In genomic region chr12:112555621-112556233, GRCh38 we compare ENCODE assay signal across 25 cellular contexts.
A peak's percentile ranks its signal among the peaks of the same experiment; 100 is the strongest.
DNase-seq lines count a peak whose midpoint lies in the region; ATAC-seq, FAIRE-seq and TF ChIP-seq lines count a peak whose summit lies in the region.
"Had no signal": no experiment of that assay in that cellular context is flagged by ENCODE, and none has a peak within 500 bp of the region (broad histone marks: within the 10 kb centered on the region; RNA-seq: fewer than 3 reads in every experiment).

No MANE protein-coding gene starts in this region.

- H3K79me2 ChIP-seq in HepG2 (ENCODE audit: insufficient read depth, low read length): no peaks in the 10 kb centered on the region

- no peak overlapping the region for H3K4me3 ChIP-seq in HepG2 (replicated peaks in 1 of 3; ENCODE audit: insufficient read depth in 1 of 3, low read depth in 2 of 3, low read length in 3 of 3)
- no peak overlapping the region for H3K4me3 ChIP-seq in right lobe of liver
- H3K4me3 ChIP-seq in LNCaP clone FGC (ENCODE audit: low read depth, low read length): no peak overlapping the region
- H3K4me3 ChIP-seq in ovary: no peak overlapping the region
- H3K4me3 ChIP-seq in heart right ventricle: no peak overlapping the region
- H3K4me3 ChIP-seq: breast epithelium, GM23248, SJCRH30 had no signal

- no peak overlapping the region for H3K27ac Mint-ChIP-seq in endothelial cell (ENCODE audit: unreplicated experiment)
- H3K27ac Mint-ChIP-seq: activated CD4-positive, alpha-beta T cell treated with anti-CD3 and anti-CD28 coated beads, Interleukin-2, amount 10 ng/mL, durations not matched to agents 24 days and 14 days; activated naive CD8-positive, alpha-beta T cell; natural killer cell treated with Interleukin-12 subunit alpha and Interleukin-12 subunit beta and Interleukin-15 and Interleukin-18, amount 100 ng/mL, for 72 hours; T-cell had no signal

- no TSS peak for BruUV-seq in HepG2 (replicated peaks; lab: Mats Ljungman, UMichigan)

- no peak overlapping the region for H2AFZ ChIP-seq in HepG2 (ENCODE audit: low read length)
- H2AFZ ChIP-seq: GM23248 had no signal

- H3K9ac ChIP-seq in HepG2 (ENCODE audit: insufficient read depth, low read depth, low read length): no peak overlapping the region
- H3K9ac ChIP-seq: GM23248 had no signal

- H3K4me1 Mint-ChIP-seq in endothelial cell (ENCODE audit: unreplicated experiment): no peaks in the 10 kb centered on the region
- H3K4me1 Mint-ChIP-seq: activated CD4-positive, alpha-beta T cell treated with anti-CD3 and anti-CD28 coated beads, Interleukin-2, amount 10 ng/mL, durations not matched to agents 24 days and 14 days; T-cell had no signal

- no peak overlapping the region for H3K4me2 ChIP-seq in HepG2 (ENCODE audit: low read depth, low read length)

- TF ChIP-seq RAD21 in HepG2 (CRISPR knock-in tag; IDR thresholded peaks at IDR 0.05): no peak

- intact Hi-C loops in HepG2 (cut with micrococcal nuclease; ENCODE audit: unreplicated experiment): no loop called here
- intact Hi-C loops in right lobe of liver (cut with DNase I): no loop called here
- intact Hi-C loops in ovary (cut with DNase I): no loop called here
- intact Hi-C loops in heart right ventricle (cut with DNase I): no loop called here

- no peak for TF ChIP-seq POLR2A in HepG2 (IDR thresholded peaks at IDR 0.05; ENCODE audit: insufficient read depth in 1 of 2, low read depth in 2 of 2, low read length in 2 of 2)
- no peak for TF ChIP-seq POLR2A in right lobe of liver (IDR thresholded peaks at IDR 0.05)
- no peak for TF ChIP-seq POLR2A in ovary (IDR thresholded peaks at IDR 0.05)

- H3K4me1 ChIP-seq in HepG2 (ENCODE audit: insufficient read depth, low read length) (no peaks in the 10 kb centered on the region), right lobe of liver (no peaks in the 10 kb centered on the region), ovary (ENCODE audit: insufficient read depth) (no peaks in the 10 kb centered on the region), heart right ventricle (no peaks in the 10 kb centered on the region)
- H3K4me1 ChIP-seq: breast epithelium, SJCRH30 had no signal

- CTCF ChIA-PET in HepG2 (lab: Yijun Ruan, JAX; ENCODE audit: low intra/inter-chr PET ratio, low total read pairs): no interaction called here

- H3K36me3 ChIP-seq in HepG2 (replicated peaks in 1 of 2; ENCODE audit: control insufficient read depth in 1 of 2, insufficient read depth in 2 of 2, low read length in 2 of 2) (no peaks in the 10 kb centered on the region), right lobe of liver (no peaks in the 10 kb centered on the region), ovary (no peaks in the 10 kb centered on the region), heart right ventricle (no peaks in the 10 kb centered on the region)
- H3K36me3 ChIP-seq: breast epithelium, SJCRH30 had no signal

- no peak for TF ChIP-seq CTCF in HepG2 (CRISPR knock-in tag; IDR thresholded peaks at IDR 0.05)
- TF ChIP-seq CTCF in right lobe of liver (IDR thresholded peaks at IDR 0.05): no peak
- TF ChIP-seq CTCF in LNCaP clone FGC (IDR thresholded peaks at IDR 0.05; ENCODE audit: control insufficient read depth, extremely low read depth, insufficient read depth): peak; percentile 19; the same call in 1 of the 2 replicates
- TF ChIP-seq CTCF in endothelial cell (IDR thresholded peaks at IDR 0.05; ENCODE audit: unreplicated experiment): peak; percentile 45
- TF ChIP-seq CTCF in ovary (IDR thresholded peaks at IDR 0.05): no peak
- TF ChIP-seq CTCF in heart right ventricle (IDR thresholded peaks at IDR 0.05): no peak

- ATAC-seq in HepG2 (no peak), right lobe of liver (no peak), heart right ventricle (no peak)
- ATAC-seq: left colon, T-cell had no signal

- H3K27me3 Mint-ChIP-seq in endothelial cell (ENCODE audit: unreplicated experiment): peaks cover 4% of the 10 kb centered on the region

- TF ChIP-seq EP300 in HepG2 (IDR thresholded peaks at IDR 0.05; ENCODE audit: low read depth in 2 of 2, low read length in 2 of 2): no peak
- no peak for TF ChIP-seq EP300 in HepG2 (CRISPR knock-in tag; IDR thresholded peaks at IDR 0.05; ENCODE audit: borderline replicate concordance)
- no peak for TF ChIP-seq EP300 in ovary (IDR thresholded peaks at IDR 0.05)

- POLR2A ChIA-PET in HepG2 (lab: Yijun Ruan, JAX): no interaction called here

- DNase-seq in HepG2 (ENCODE audit: low spot score): no peak
- DNase-seq in right lobe of liver: no peak
- no peak for DNase-seq in LNCaP clone FGC (ENCODE audit: low read depth)
- no peak for DNase-seq in endothelial cell (ENCODE audit: low spot score)
- no peak for DNase-seq in ovary
- DNase-seq in ACHN: no peak
- no peak for DNase-seq in heart right ventricle
- DNase-seq: activated CD4-positive, alpha-beta T cell treated with anti-CD3 and anti-CD28 coated beads, Interleukin-2, amount 10 ng/mL, durations not matched to agents 24 days and 14 days; activated effector memory CD4-positive, alpha-beta T cell treated with Interleukin-2 at 50 U/mL for 16 hours; DMS153; GM23248; Kasumi-1; left colon; NCI-H1436 treated with DMSO at 0.1 percent for 48 hours; NCI-H2081 treated with DMSO at 0.1 percent for 48 hours; NCI-H2227 treated with DMSO at 0.1 percent for 48 hours; NCI-H526 treated with DMSO at 0.1 percent for 48 hours; RPMI8226; SJCRH30; stimulated activated naive CD4-positive, alpha-beta T cell; T-cell had no signal

- no peaks in the 10 kb centered on the region for H3K36me3 Mint-ChIP-seq in endothelial cell (ENCODE audit: low read depth, unreplicated experiment)
- H3K36me3 Mint-ChIP-seq: activated naive CD8-positive, alpha-beta T cell; natural killer cell treated with Interleukin-12 subunit alpha and Interleukin-12 subunit beta and Interleukin-15 and Interleukin-18, amount 100 ng/mL, for 72 hours; T-cell had no signal

- H3K27ac ChIP-seq in HepG2 (ENCODE audit: extremely low read length, insufficient read depth, low read length) (no peak overlapping the region), right lobe of liver (no peak overlapping the region), ovary (no peak overlapping the region), heart right ventricle (no peak overlapping the region)
- H3K27ac ChIP-seq: breast epithelium, GM23248, SJCRH30 had no signal

- WGBS in HepG2 (ENCODE audit: low lambda C conversion rate): 12% methylated on average over 6 of the region's 9 CpGs
- 61% methylated on average over 8 of the region's 9 CpGs for WGBS in right lobe of liver (ENCODE audit: insufficient coverage, low coverage, low lambda C conversion rate, missing lambda C conversion rate)
- WGBS in ovary, 3 donors: 71 to 80% (median 73%) methylated on average over 9 of the region's 9 CpGs
- WGBS in heart right ventricle, 2 donors: 59 to 62% methylated on average over 9 of the region's 9 CpGs

- no peak overlapping the region for H3K4me3 Mint-ChIP-seq in endothelial cell (ENCODE audit: unreplicated experiment)
- H3K4me3 Mint-ChIP-seq: activated CD4-positive, alpha-beta T cell treated with anti-CD3 and anti-CD28 coated beads, Interleukin-2, amount 10 ng/mL, durations not matched to agents 24 days and 14 days; activated naive CD8-positive, alpha-beta T cell; natural killer cell treated with Interleukin-12 subunit alpha and Interleukin-12 subunit beta and Interleukin-15 and Interleukin-18, amount 100 ng/mL, for 72 hours; T-cell had no signal

- H3K27me3 ChIP-seq in HepG2 (ENCODE audit: control insufficient read depth in 1 of 2, insufficient read depth in 2 of 2, low read length in 2 of 2): peaks cover 0 to 1% of the 10 kb centered on the region in 2 experiments; a peak in 1 of 5 replicates
- no peaks in the 10 kb centered on the region for H3K27me3 ChIP-seq in right lobe of liver
- H3K27me3 ChIP-seq in ovary: no peaks in the 10 kb centered on the region
- H3K27me3 ChIP-seq in heart right ventricle: peaks cover 0 to 26% (median 5%) of the 10 kb centered on the region in 7 donors
- H3K27me3 ChIP-seq: SJCRH30 had no signal

- H3K9me3 Mint-ChIP-seq in endothelial cell (ENCODE audit: unreplicated experiment): no peaks in the 10 kb centered on the region
- H3K9me3 Mint-ChIP-seq: activated CD4-positive, alpha-beta T cell treated with anti-CD3 and anti-CD28 coated beads, Interleukin-2, amount 10 ng/mL, durations not matched to agents 24 days and 14 days had no signal

- in situ Hi-C loops in HepG2 (cut with HindIII; ENCODE audit: extremely low pct_ligation_motif_present, low pct_unique_long_range_greater_than_20kb): no loop called here
- in situ Hi-C loops in ACHN (cut with HindIII; ENCODE audit: low pct_ligation_motif_present, low pct_unique_long_range_greater_than_20kb, low sequenced_read_pairs): no loop called here

- H4K20me1 ChIP-seq in HepG2 (ENCODE audit: insufficient read depth, low read length): no peaks in the 10 kb centered on the region

- H3K9me3 ChIP-seq in HepG2 (ENCODE audit: low read length): no peaks in the 10 kb centered on the region
- H3K9me3 ChIP-seq in right lobe of liver: no peaks in the 10 kb centered on the region
- no peaks in the 10 kb centered on the region for H3K9me3 ChIP-seq in ovary
- H3K9me3 ChIP-seq in heart right ventricle: no peaks in the 10 kb centered on the region
- H3K9me3 ChIP-seq: breast epithelium, SJCRH30 had no signal

- FAIRE-seq in HepG2 (lab: Jason Lieb, UNC): no peak
- FAIRE-seq: G401.6 had no signal

TF ChIP-seq in HepG2, 621 proteins besides CTCF, POLR2A, EP300 and RAD21:
- no peak for TF ChIP-seq MAF1 (CRISPR knock-in tag; IDR thresholded peaks at IDR 0.05; ENCODE audit: borderline replicate concordance)
- TF ChIP-seq MAFK (conservative IDR thresholded peaks at IDR 0.05 in 1 of 2, IDR thresholded peaks at IDR 0.05 in 1 of 2; ENCODE audit: low read length in 2 of 2): 0 out of 4 replicates have a peak, but pooled peaks of 1 of the 2 experiments have one; percentile 9
- TF ChIP-seq CREB1 (IDR thresholded peaks at IDR 0.05): peak; percentile 92
- no peak for TF ChIP-seq CREB1 (CRISPR knock-in tag; IDR thresholded peaks at IDR 0.05)
- no peak for TF ChIP-seq THAP7 (CRISPR knock-in tag; IDR thresholded peaks at IDR 0.05)

Comparison
In these comparisons a context has a peak if more than half of its experiments do, and no peak if none do; other contexts are left out.
1. CTCF ChIP-seq: peak in LNCaP clone FGC (single experiment) and endothelial cell (single experiment); none in HepG2 (single experiment), right lobe of liver (0 of 4), ovary (0 of 3) and heart right ventricle (0 of 9).